ENCODE assay signal across 12 cellular contexts in the genomic region with DNA sequence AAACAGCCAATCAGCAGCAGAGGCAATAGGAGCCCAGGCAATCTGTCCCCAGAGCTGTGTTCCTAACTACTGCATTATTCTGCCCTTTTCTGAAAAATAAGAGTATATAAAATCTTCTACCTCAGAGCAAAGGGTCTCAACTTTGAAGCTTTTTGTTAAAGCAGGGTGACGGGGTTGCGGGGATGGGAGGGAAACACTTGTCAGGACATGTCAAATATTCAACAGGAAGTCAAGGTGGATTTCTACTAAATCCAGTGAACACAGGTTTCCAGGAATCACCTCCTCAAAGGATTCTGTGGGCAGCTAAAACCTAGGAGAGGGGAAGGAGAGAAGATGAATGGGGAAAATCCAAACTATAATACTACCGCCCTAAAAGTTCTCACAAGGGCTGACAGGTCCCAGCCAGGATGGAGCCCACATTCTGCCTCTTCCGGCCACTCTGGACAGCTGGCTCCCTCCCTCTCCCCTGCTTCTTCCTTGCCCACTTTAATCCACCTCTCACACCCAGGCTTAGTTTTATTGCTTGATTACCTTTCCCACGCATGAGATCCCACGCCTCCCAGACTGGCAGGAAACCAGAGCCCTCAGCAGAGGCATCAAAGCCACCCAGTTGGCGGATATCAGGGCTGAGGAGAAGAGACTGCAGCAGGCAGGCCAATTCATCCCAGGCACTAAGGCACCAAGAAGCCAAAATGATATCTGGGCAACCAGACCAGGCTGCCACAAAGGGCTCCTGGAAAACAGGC.
DNase-seq lines count a peak whose midpoint lies in the region; ATAC-seq and TF ChIP-seq lines count a peak whose summit lies in the region.
"Had no signal": no experiment of that assay in that cellular context is flagged by ENCODE, and none has a peak within 500 bp of the region (broad histone marks: within the 10 kb centered on the region; RNA-seq: fewer than 3 reads in every experiment).

No MANE protein-coding gene starts in this region.

- no peaks in the 10 kb centered on the region for H4K20me1 ChIP-seq in GM23248 (ENCODE audit: insufficient read depth)

- no peaks in the 10 kb centered on the region for H3K9me3 ChIP-seq in KOPT-K1 (ENCODE audit: insufficient read depth, low read length, poor library complexity, severe bottlenecking)
- H3K9me3 ChIP-seq in parathyroid adenoma (ENCODE audit: control insufficient read depth, low read length), result no peaks in the 10 kb centered on the region
- no peaks in the 10 kb centered on the region for H3K9me3 ChIP-seq in GM23248 (ENCODE audit: low read depth)
- H3K9me3 ChIP-seq: pancreas had no signal

- H3K4me1 ChIP-seq in parathyroid adenoma (peaks cover 4% of the 10 kb centered on the region), GM23248 (ENCODE audit: insufficient read depth) (no peaks in the 10 kb centered on the region)

- H3K79me2 ChIP-seq in parathyroid adenoma (no peaks in the 10 kb centered on the region), GM23248 (ENCODE audit: insufficient read depth) (no peaks in the 10 kb centered on the region)

- TF ChIP-seq CTCF in parathyroid adenoma (IDR thresholded peaks at IDR 0.05), result no peak

- H3K4me3 ChIP-seq in parathyroid adenoma (ENCODE audit: low read depth, low read length) (no peak overlapping the region), GM23248 (no peak overlapping the region), H7 (ENCODE audit: insufficient read depth, low read depth, low read length) (no peak overlapping the region)
- H3K4me3 ChIP-seq: pancreas had no signal

- H3K36me3 ChIP-seq in KOPT-K1 (ENCODE audit: insufficient read depth, low read length), result no peaks in the 10 kb centered on the region
- no peaks in the 10 kb centered on the region for H3K36me3 ChIP-seq in parathyroid adenoma (ENCODE audit: control insufficient read depth, insufficient read depth, low read length)
- H3K36me3 ChIP-seq in GM23248 (ENCODE audit: low read depth), result no peaks in the 10 kb centered on the region
- no peaks in the 10 kb centered on the region for H3K36me3 ChIP-seq in H7 (replicated peaks; ENCODE audit: control insufficient read depth, insufficient read depth, low read length)
- H3K36me3 ChIP-seq: pancreas had no signal

- no peaks in the 10 kb centered on the region for H3K9me2 ChIP-seq in GM23248 (ENCODE audit: insufficient read depth)

- H3K27ac Mint-ChIP-seq in activated naive CD8-positive, alpha-beta T cell treated with anti-CD3 and anti-CD28 coated beads, Interleukin-2, amount 10 ng/mL, durations not matched to agents 7 days and 5 days, result peak overlapping the region; percentile 21

- H3K27me3 ChIP-seq in parathyroid adenoma (ENCODE audit: control insufficient read depth, insufficient read depth, low read length), result no peaks in the 10 kb centered on the region
- no peaks in the 10 kb centered on the region for H3K27me3 ChIP-seq in GM23248 (replicated peaks; ENCODE audit: insufficient read depth)
- no peaks in the 10 kb centered on the region for H3K27me3 ChIP-seq in H7 (ENCODE audit: control insufficient read depth, insufficient read depth, low read length)
- H3K27me3 ChIP-seq: pancreas had no signal

- H3K9me3 Mint-ChIP-seq in activated naive CD8-positive, alpha-beta T cell treated with anti-CD3 and anti-CD28 coated beads, Interleukin-2, amount 10 ng/mL, durations not matched to agents 7 days and 5 days, result no peaks in the 10 kb centered on the region

- H3K9ac ChIP-seq in parathyroid adenoma (no peak overlapping the region), GM23248 (no peak overlapping the region)

- H3K4me2 ChIP-seq in parathyroid adenoma (ENCODE audit: low read length) (no peak overlapping the region), GM23248 (ENCODE audit: unreplicated experiment) (no peak overlapping the region)

- H2AFZ ChIP-seq in parathyroid adenoma (peak overlapping the region; percentile 19), GM23248 (no peak overlapping the region)

- POLR2A ChIA-PET in activated naive CD8-positive, alpha-beta T cell treated with anti-CD3 and anti-CD28 coated beads, Interleukin-2, amount 10 ng/mL, durations not matched to agents 7 days and 5 days (lab: Charles Lee), result no interaction called here

- H3K4me3 Mint-ChIP-seq in activated naive CD8-positive, alpha-beta T cell treated with anti-CD3 and anti-CD28 coated beads, Interleukin-2, amount 10 ng/mL, durations not matched to agents 7 days and 5 days, result peak overlapping the region; percentile 34

- peak; percentile 50 for ATAC-seq in activated naive CD8-positive, alpha-beta T cell treated with anti-CD3 and anti-CD28 coated beads, Interleukin-2, amount 10 ng/mL, durations not matched to agents 7 days and 5 days (ENCODE audit: low read depth)
- ATAC-seq: pancreas had no signal

- WGBS in GM23248 (ENCODE audit: low coverage in 1 of 2, low lambda C conversion rate in 2 of 2, missing lambda C conversion rate in 2 of 2), 2 experiments, result 88 to 91% methylated on average over 7 of the region's 7 CpGs

- DNase-seq in NCI-H748 (lab: John Stamatoyannopoulos, UW; ENCODE audit: unreplicated experiment) (peak; percentile 16), NCI-H748 treated with DMSO at 0.1 percent for 48 hours (lab: John Stamatoyannopoulos, UW) (no peak), GM23248 (no peak), H7 (no peak), NCI-H82 treated with DMSO at 0.1 percent for 48 hours (lab: John Stamatoyannopoulos, UW; ENCODE audit: unreplicated experiment) (no peak)
- no peak for DNase-seq in activated naive CD8-positive, alpha-beta T cell treated with anti-CD3 and anti-CD28 coated beads, Interleukin-2, amount 10 ng/mL, durations not matched to agents 7 days and 5 days
- DNase-seq: Kasumi-1; NCI-H2107; pancreas; stimulated activated CD8-positive, alpha-beta memory T cell treated with anti-CD3 and anti-CD28 coated beads, Interleukin-4, amount 100 ng/mL, for 48 hours had no signal

- in situ Hi-C loops in GM23248 (cut with MboI), result no loop called here

- no peaks in the 10 kb centered on the region for H3K27me3 Mint-ChIP-seq in activated naive CD8-positive, alpha-beta T cell treated with anti-CD3 and anti-CD28 coated beads, Interleukin-2, amount 10 ng/mL, durations not matched to agents 7 days and 5 days

- H3K36me3 Mint-ChIP-seq in activated naive CD8-positive, alpha-beta T cell treated with anti-CD3 and anti-CD28 coated beads, Interleukin-2, amount 10 ng/mL, durations not matched to agents 7 days and 5 days, result peaks cover 1% of the 10 kb centered on the region

- H3K4me1 Mint-ChIP-seq in activated naive CD8-positive, alpha-beta T cell treated with anti-CD3 and anti-CD28 coated beads, Interleukin-2, amount 10 ng/mL, durations not matched to agents 7 days and 5 days, result peaks cover 33% of the 10 kb centered on the region

- H3K27ac ChIP-seq in KOPT-K1 (ENCODE audit: low read depth, low read length, poor library complexity, severe bottlenecking), result peak overlapping the region; percentile 14
- no peak overlapping the region for H3K27ac ChIP-seq in parathyroid adenoma
- no peak overlapping the region for H3K27ac ChIP-seq in GM23248
- H3K27ac ChIP-seq: pancreas had no signal

- H3F3A ChIP-seq in GM23248 (ENCODE audit: insufficient read depth), result no peaks in the 10 kb centered on the region
